ENCODE assay signal across 8 cellular contexts in the genomic region with DNA sequence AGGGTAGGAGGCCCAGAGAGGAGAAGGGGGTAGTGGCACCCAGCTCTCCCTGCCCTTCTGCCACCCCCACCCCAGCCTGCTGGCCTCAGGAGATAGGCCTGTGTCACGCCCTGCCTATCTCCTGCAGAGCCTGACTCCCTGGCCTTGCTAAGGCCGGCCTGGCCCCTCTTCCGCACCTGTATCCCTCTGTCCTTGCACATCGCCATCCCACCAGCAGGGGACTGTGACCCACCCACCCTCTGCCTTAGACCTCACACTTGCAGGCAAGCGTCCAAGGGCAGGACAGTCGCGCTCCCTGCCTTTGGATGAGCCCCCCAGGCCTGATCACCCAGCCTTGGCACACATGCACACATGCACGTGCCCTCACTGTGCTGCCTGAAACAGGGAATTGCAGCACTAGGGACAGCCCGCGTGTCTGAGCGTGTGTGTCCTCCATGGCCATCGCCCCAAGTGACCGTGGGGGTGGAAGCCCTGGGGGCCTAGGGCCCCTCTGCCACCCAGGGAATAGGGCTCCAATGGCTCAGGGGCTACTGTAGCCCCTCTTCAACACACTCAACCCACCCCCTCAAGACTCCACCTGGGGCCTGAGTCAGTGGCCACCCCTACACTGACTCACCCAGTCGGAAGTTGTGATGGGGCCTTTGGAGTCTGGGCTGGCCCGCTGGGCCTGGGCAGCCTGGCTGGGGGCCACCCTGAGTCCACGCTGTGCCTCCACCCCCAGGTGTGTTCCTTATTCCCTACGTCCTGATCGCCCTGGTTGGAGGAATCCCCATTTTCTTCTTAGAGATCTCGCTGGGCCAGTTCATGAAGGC. TPM values are rescaled to one million over a fixed set of nuclear protein-coding genes. Genes with fewer than 3 reads are reported as not detected.
DNase-seq lines count a peak whose midpoint lies in the region; ATAC-seq and TF ChIP-seq lines count a peak whose summit lies in the region.
"Had no signal": no experiment of that assay in that cellular context is flagged by ENCODE, and none has a peak within 500 bp of the region (broad histone marks: within the 10 kb centered on the region; RNA-seq: fewer than 3 reads in every experiment).

No MANE protein-coding gene starts in this region.

- DNase-seq in HFF-Myc (ENCODE audit: extremely low read depth, low read depth) (no peak), adipocyte (ENCODE audit: low read depth) (peak; percentile 8), heart right ventricle (no peak), stomach (no peak), medulla oblongata (ENCODE audit: extremely low spot score) (no peak), NCI-H1436 treated with DMSO at 0.1 percent for 48 hours (lab: John Stamatoyannopoulos, UW) (no peak), MV-4-11 (lab: John Stamatoyannopoulos, UW) (no peak)
- DNase-seq: activated effector memory CD4-positive, alpha-beta T cell treated with anti-CD3 and anti-CD28 coated beads, Interleukin-2, amount 50 U/mL, for 16 hours had no signal

- H3K4me3 ChIP-seq in HFF-Myc (replicated peaks; ENCODE audit: low read depth, low read length) (peak overlapping the region; percentile 49), adipocyte (ENCODE audit: low read length) (peak overlapping the region; percentile 65), heart right ventricle (peak overlapping the region in 9 of 10 donors; percentile 26 to 53 (median 47)), stomach (peak overlapping the region; percentile 42 to 50 (median 45))

- no peak for TF ChIP-seq EP300 in stomach (IDR thresholded peaks at IDR 0.05)

- H3K9ac ChIP-seq in adipocyte (ENCODE audit: low read length), result peak overlapping the region; percentile 29

- H3K4me1 ChIP-seq in adipocyte (ENCODE audit: control insufficient read depth, insufficient read depth, low read length), result peaks cover 7% of the 10 kb centered on the region
- peaks cover 0 to 28% (median 0%) of the 10 kb centered on the region in 9 donors for H3K4me1 ChIP-seq in heart right ventricle
- peaks cover 0 to 28% (median 20%) of the 10 kb centered on the region in 4 donors for H3K4me1 ChIP-seq in stomach

- H3K9me3 ChIP-seq in adipocyte (ENCODE audit: control insufficient read depth, low read length) (no peaks in the 10 kb centered on the region), heart right ventricle (no peaks in the 10 kb centered on the region), stomach (no peaks in the 10 kb centered on the region)

- intact Hi-C loops in heart right ventricle (cut with DNase I) (no loop called here), stomach (cut with DNase I; ENCODE audit: low total_unique reads) (no loop called here)

- H3K36me3 ChIP-seq in adipocyte (ENCODE audit: control insufficient read depth, insufficient read depth, low read length, severe bottlenecking) (no peaks in the 10 kb centered on the region), heart right ventricle (peaks cover 0 to 3% (median 0%) of the 10 kb centered on the region in 9 donors), stomach (peaks cover 0 to 16% (median 4%) of the 10 kb centered on the region in 4 donors)

- H3K27me3 ChIP-seq in adipocyte (replicated peaks; ENCODE audit: control insufficient read depth, insufficient read depth, low read length) (no peaks in the 10 kb centered on the region), heart right ventricle (peaks cover 0 to 42% (median 0%) of the 10 kb centered on the region in 7 donors), stomach (peaks cover 8 to 15% (median 13%) of the 10 kb centered on the region in 3 donors)

- peak overlapping the region in 8 of 10 donors; percentile 50 to 78 (median 75) for H3K27ac ChIP-seq in heart right ventricle
- H3K27ac ChIP-seq in stomach, result peak overlapping the region in 2 of 5 donors; percentile 74 to 82

- TF ChIP-seq CTCF in HFF-Myc (IDR thresholded peaks at IDR 0.05; ENCODE audit: low read depth, low read length, missing control alignments) (peak; percentile 16), heart right ventricle (IDR thresholded peaks at IDR 0.05) (peak in 1 of 9 donors; percentile 8), stomach (IDR thresholded peaks at IDR 0.05) (no peak)

- WGBS in heart right ventricle, 2 donors, result 65 to 68% methylated on average over 14 to 19 of the region's 19 CpGs
- 57 to 95% (median 83%) methylated on average over 8 to 19 of the region's 19 CpGs for WGBS in stomach, 5 donors

- TF ChIP-seq POLR2A in stomach (IDR thresholded peaks at IDR 0.05), result no peak

- peak in 4 of 8 donors; percentile 2 to 11 (median 3) for ATAC-seq in heart right ventricle

RNA-seq across cellular contexts. Expression of a gene that starts 2.1 kb away (rescaled TPM):
- 100 to 1,000 TPM; 150 to 238 (median 186) TPM for total RNA-seq in heart right ventricle
- polyA plus RNA-seq in heart right ventricle, result 100 to 1,000 TPM; 128 to 155 TPM
- total RNA-seq in stomach, result 10 to 100 TPM; 17.7 to 32.7 (median 19.1) TPM
- 10 to 100 TPM in 2 of 3 donors, 1 to 10 TPM in 1; 7.3 to 30.9 (median 15.9) TPM for polyA plus RNA-seq in stomach

RNA-seq across cellular contexts. Expression of a gene that starts 16.2 kb away (rescaled TPM):
- total RNA-seq in heart right ventricle, result 10 to 100 TPM in 2 of 10 donors, 1 to 10 TPM in 8; 3.6 to 15.6 (median 5.9) TPM
- 1 to 10 TPM; 2.0 to 5.6 TPM for polyA plus RNA-seq in heart right ventricle
- total RNA-seq in stomach, result 10 to 100 TPM in 2 of 5 donors, 1 to 10 TPM in 2, under 1 TPM in 1; 0.87 to 21.0 (median 8.3) TPM
- polyA plus RNA-seq in stomach, result 10 to 100 TPM in 1 of 3 donors, under 1 TPM in 1, not detected in 1; 0.44 to 14.9 TPM

RNA-seq across cellular contexts. Expression of a gene that starts 34.3 kb away (rescaled TPM):
- total RNA-seq in heart right ventricle (100 to 1,000 TPM in 3 of 10 donors, 10 to 100 TPM in 7; 70.2 to 140 (median 85.4) TPM), stomach (100 to 1,000 TPM in 1 of 5 donors, 10 to 100 TPM in 3, under 1 TPM in 1; 0.58 to 121 (median 75.9) TPM)
- polyA plus RNA-seq in heart right ventricle (100 to 1,000 TPM in 1 of 2 donors, 10 to 100 TPM in 1; 82.2 to 164 TPM), stomach (100 to 1,000 TPM in 1 of 3 donors, 10 to 100 TPM in 2; 49.6 to 156 (median 88.0) TPM)

RNA-seq across cellular contexts. Expression of a gene that starts 34.8 kb away (rescaled TPM):
- total RNA-seq in heart right ventricle (10 to 100 TPM; 11.0 to 24.2 (median 14.4) TPM), stomach (10 to 100 TPM in 3 of 5 donors, 1 to 10 TPM in 2; 2.4 to 22.3 (median 14.5) TPM)
- polyA plus RNA-seq in heart right ventricle (10 to 100 TPM in 1 of 2 donors, 1 to 10 TPM in 1; 9.3 to 15.3 TPM), stomach (1 to 10 TPM; 3.2 to 3.7 (median 3.4) TPM)

RNA-seq across cellular contexts. Expression of a gene that starts 42.9 kb away (rescaled TPM):
- total RNA-seq in heart right ventricle, result under 1 TPM in 1 of 10 donors, not detected in 9; 0.09 TPM
- under 1 TPM in 1 of 2 donors, not detected in 1; 0.03 TPM for polyA plus RNA-seq in heart right ventricle
- under 1 TPM in 1 of 5 donors, not detected in 4; 0.18 TPM for total RNA-seq in stomach
- under 1 TPM in 1 of 3 donors, not detected in 2; 0.25 TPM for polyA plus RNA-seq in stomach

Comparison
In these comparisons a context has a peak if more than half of its experiments do, and no peak if none do; other contexts are left out.
1. RNA of a gene that starts 2.1 kb away (total RNA-seq): 150 to 238 TPM in heart right ventricle; 17.7 to 32.7 TPM in stomach; every median in the first group is over 4 times any median in the second.
2. Peak in every context shown above with its lines, with median percentiles within 50 percentile points of each other: H3K4me3 ChIP-seq.